In the genomic region with DNA sequence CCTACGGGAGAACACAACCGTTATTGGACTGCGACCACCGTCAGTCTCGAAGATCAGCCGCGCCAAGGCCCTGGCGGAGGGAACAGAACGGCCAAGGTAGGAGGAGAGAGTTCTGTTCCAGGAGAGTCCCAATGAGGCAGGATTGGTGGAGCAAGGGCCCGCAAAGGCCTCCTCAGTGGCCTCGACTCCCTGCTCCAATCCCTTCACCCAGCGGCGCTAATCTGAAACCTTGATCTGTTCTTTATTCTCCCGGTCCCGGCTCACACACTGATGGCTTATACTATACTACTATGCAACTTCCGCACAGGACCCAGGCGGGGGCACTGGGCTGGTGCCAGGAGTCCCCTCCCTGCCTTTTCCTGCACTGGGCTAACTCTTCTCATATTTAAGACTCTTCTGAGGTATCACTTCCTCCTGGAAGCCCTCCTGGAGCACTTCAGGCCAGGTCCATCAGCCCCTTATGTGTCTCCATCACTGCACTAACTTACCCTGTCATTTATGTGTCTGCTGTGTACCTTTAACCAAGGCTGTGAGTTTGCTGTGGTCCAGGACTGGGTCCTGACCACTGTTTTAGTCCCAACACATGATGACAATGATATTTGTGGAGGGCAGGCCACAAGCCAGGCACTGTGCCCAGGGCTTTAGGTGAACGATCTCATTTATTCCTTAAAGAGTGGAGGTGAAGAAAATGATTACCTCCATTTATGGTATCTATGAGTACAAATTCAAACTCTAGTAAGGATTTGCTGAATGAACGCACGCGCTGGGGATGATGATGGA, we compare ENCODE assay signal across 8 cellular contexts.
DNase-seq lines count a peak whose midpoint lies in the region; ATAC-seq and TF ChIP-seq lines count a peak whose summit lies in the region.

No MANE protein-coding gene starts in this region.

- no peak overlapping the region for H2AFZ ChIP-seq in OCI-LY3 (ENCODE audit: low read depth, low read length)

- DNase-seq in T-helper 1 cell (no peak), iPS DF 6.9 (ENCODE audit: low read depth, low spot score) (no peak), globus pallidus (ENCODE audit: low spot score) (no peak), cerebellar nuclear complex (lab: John Stamatoyannopoulos, UW) (no peak), erythroblast (lab: John Stamatoyannopoulos, UW) (no peak)
- no peak for DNase-seq in stimulated activated naive CD8-positive, alpha-beta T cell treated with anti-CD3 and anti-CD28 coated beads, Interleukin-15, Interleukin-2, amounts not matched to agents 100 U/mL and 50 U/mL, for 24 hours

- no peaks in the 10 kb centered on the region for H3K36me3 ChIP-seq in OCI-LY3 (replicated peaks; ENCODE audit: low read depth, low read length)
- H3K36me3 ChIP-seq in iPS DF 6.9 (ENCODE audit: control insufficient read depth, insufficient read depth, low read length) = no peaks in the 10 kb centered on the region

- H3K27me3 ChIP-seq in OCI-LY3 (ENCODE audit: low read depth, low read length) (peaks cover 79% of the 10 kb centered on the region), iPS DF 6.9 (ENCODE audit: control insufficient read depth, insufficient read depth, low read length) (no peaks in the 10 kb centered on the region)

- peaks cover 34% of the 10 kb centered on the region; the same call in 1 of the 2 replicates for H4K20me1 ChIP-seq in OCI-LY3 (ENCODE audit: insufficient read depth, low read length)

- H3K4me3 ChIP-seq in OCI-LY3 (ENCODE audit: low read length) (no peak overlapping the region), iPS DF 6.9 (ENCODE audit: low read length) (peak overlapping the region; percentile 43)

- ATAC-seq in stimulated activated naive CD8-positive, alpha-beta T cell treated with anti-CD3 and anti-CD28 coated beads, Interleukin-15, Interleukin-2, amounts not matched to agents 100 U/mL and 50 U/mL, for 24 hours = peak; percentile 10

- peak overlapping the region; percentile 98 for H3K27ac Mint-ChIP-seq in T-helper 1 cell treated with Interleukin-12 subunit alpha and Interleukin-12 subunit beta and Interleukin-4 antibody, amounts not matched to agents 30 μg/mL and 1 μg/mL, for 36 hours

- H3K9me3 ChIP-seq in OCI-LY3 (ENCODE audit: insufficient read depth, low read length) = no peaks in the 10 kb centered on the region
- H3K9me3 ChIP-seq in iPS DF 6.9 (ENCODE audit: control insufficient read depth, insufficient read depth, low read length) = no peaks in the 10 kb centered on the region

- H3K4me2 ChIP-seq in OCI-LY3 (ENCODE audit: low read length) = peak overlapping the region; percentile 39

- no peak for TF ChIP-seq CTCF in OCI-LY3 (IDR thresholded peaks at IDR 0.05; ENCODE audit: low read depth, low read length)

- no peaks in the 10 kb centered on the region for H3K79me2 ChIP-seq in OCI-LY3 (ENCODE audit: low read length)

- H3K9me3 Mint-ChIP-seq in T-helper 1 cell treated with Interleukin-12 subunit alpha and Interleukin-12 subunit beta and Interleukin-4 antibody, amounts not matched to agents 30 μg/mL and 1 μg/mL, for 36 hours = no peaks in the 10 kb centered on the region

- peaks cover 4% of the 10 kb centered on the region for H3K36me3 Mint-ChIP-seq in T-helper 1 cell treated with Interleukin-12 subunit alpha and Interleukin-12 subunit beta and Interleukin-4 antibody, amounts not matched to agents 30 μg/mL and 1 μg/mL, for 36 hours (ENCODE audit: low read depth)

- H3K27me3 Mint-ChIP-seq in T-helper 1 cell treated with Interleukin-12 subunit alpha and Interleukin-12 subunit beta and Interleukin-4 antibody, amounts not matched to agents 30 μg/mL and 1 μg/mL, for 36 hours (ENCODE audit: low read depth) = no peaks in the 10 kb centered on the region

- peaks cover 17% of the 10 kb centered on the region for H3K4me1 ChIP-seq in OCI-LY3 (ENCODE audit: low read length)
- H3K4me1 ChIP-seq in iPS DF 6.9 (ENCODE audit: control insufficient read depth, insufficient read depth, low read length) = peaks cover 11% of the 10 kb centered on the region

- peaks cover 45% of the 10 kb centered on the region for H3K4me1 Mint-ChIP-seq in T-helper 1 cell treated with Interleukin-12 subunit alpha and Interleukin-12 subunit beta and Interleukin-4 antibody, amounts not matched to agents 30 μg/mL and 1 μg/mL, for 36 hours (ENCODE audit: low read depth)

- H3K9ac ChIP-seq in OCI-LY3 (ENCODE audit: low read length) = no peak overlapping the region

- no peak for TF ChIP-seq POLR2A in erythroblast (IDR thresholded peaks at IDR 0.05; ENCODE audit: low read length)

- peak overlapping the region; percentile 72 for H3K4me3 Mint-ChIP-seq in T-helper 1 cell treated with Interleukin-12 subunit alpha and Interleukin-12 subunit beta and Interleukin-4 antibody, amounts not matched to agents 30 μg/mL and 1 μg/mL, for 36 hours

- no CpG with 5 or more reads among the region's 21 CpGs for WGBS in iPS DF 6.9 (ENCODE audit: insufficient coverage, insufficient read length)

- H3K27ac ChIP-seq in OCI-LY3 (ENCODE audit: low read length) = no peak overlapping the region
- H3K27ac ChIP-seq in iPS DF 6.9 (ENCODE audit: low read length) = no peak overlapping the region
